Comparison of ENCODE assay signal across 8 cellular contexts in genomic region chr13:26482451-26483197, GRCh38.
DNase-seq lines count a peak whose midpoint lies in the region; ATAC-seq and TF ChIP-seq lines count a peak whose summit lies in the region.

No MANE protein-coding gene starts in this region.

- peak; percentile 73 for TF ChIP-seq CTCF in SU-DHL-6 (IDR thresholded peaks at IDR 0.05; ENCODE audit: insufficient read depth, low read length, poor library complexity, severe bottlenecking)
- peak; percentile 95 for TF ChIP-seq CTCF in retinal pigment epithelial cell (conservative IDR thresholded peaks at IDR 0.05; ENCODE audit: low read depth, low read length)

- intact Hi-C loops in cardiac septum (cut with DNase I), result loop anchor here (10.0 kb wide), 1 partner anchor 212 kb away; no protein-coding TSS in a partner anchor

- DNase-seq in Caki2 (ENCODE audit: low read depth) (peak; percentile 41), MG63 (peak; percentile 43), cardiac septum (ENCODE audit: low spot score) (peak; percentile 38), retinal pigment epithelial cell (ENCODE audit: low read depth) (no peak)
- DNase-seq in activated naive CD4-positive, alpha-beta T cell treated with anti-CD3 and anti-CD28 coated beads, Interleukin-2, amount 50 U/mL, for 72 hours (ENCODE audit: low spot score in 2 of 2), result peak in 1 of 2 donors; percentile 65

- in situ Hi-C loops in Caki2 (cut with HindIII; ENCODE audit: low pct_unique_long_range_greater_than_20kb, low sequenced_read_pairs), result no loop called here

- no peaks in the 10 kb centered on the region for H4K20me1 ChIP-seq in SU-DHL-6 (ENCODE audit: low read depth, low read length)

- H3K36me3 ChIP-seq in MG63, result no peaks in the 10 kb centered on the region
- H3K36me3 ChIP-seq in SU-DHL-6 (ENCODE audit: low read length), result no peaks in the 10 kb centered on the region

- no peaks in the 10 kb centered on the region for H3F3A ChIP-seq in SU-DHL-6 (ENCODE audit: insufficient read depth)

- peak; percentile 72 for ATAC-seq in GM21447 (IDR thresholded peaks at IDR 0.05; ENCODE audit: unreplicated experiment)
- peak; percentile 77 to 93 for ATAC-seq in activated naive CD4-positive, alpha-beta T cell treated with anti-CD3 and anti-CD28 coated beads, Interleukin-2, amount 50 U/mL, for 72 hours
- no peak for ATAC-seq in HG02571 (IDR thresholded peaks at IDR 0.05; ENCODE audit: unreplicated experiment)

- peak overlapping the region; percentile 85 for H2AFZ ChIP-seq in SU-DHL-6 (ENCODE audit: low read depth, low read length, severe bottlenecking)

- H3K9ac ChIP-seq in SU-DHL-6 (ENCODE audit: low read length), result no peak overlapping the region

- H3K27me3 ChIP-seq in MG63 (no peaks in the 10 kb centered on the region), SU-DHL-6 (ENCODE audit: low read length) (no peaks in the 10 kb centered on the region)

- H3K27ac Mint-ChIP-seq in activated naive CD4-positive, alpha-beta T cell treated with anti-CD3 and anti-CD28 coated beads, Interleukin-2, amount 50 U/mL, for 72 hours, result peak overlapping the region in 1 of 2 donors; percentile 14

- H3K9me3 ChIP-seq in MG63 (no peaks in the 10 kb centered on the region), SU-DHL-6 (ENCODE audit: insufficient read depth, low read length) (no peaks in the 10 kb centered on the region)

- H3K9me2 ChIP-seq in SU-DHL-6 (replicated peaks; ENCODE audit: insufficient read depth, low read length), result no peaks in the 10 kb centered on the region

- H3K27ac ChIP-seq in SU-DHL-6 (ENCODE audit: low read depth, low read length), result no peak overlapping the region

- no peaks in the 10 kb centered on the region for H3K9me3 Mint-ChIP-seq in activated naive CD4-positive, alpha-beta T cell treated with anti-CD3 and anti-CD28 coated beads, Interleukin-2, amount 50 U/mL, for 72 hours

- no peaks in the 10 kb centered on the region for H3K36me3 Mint-ChIP-seq in activated naive CD4-positive, alpha-beta T cell treated with anti-CD3 and anti-CD28 coated beads, Interleukin-2, amount 50 U/mL, for 72 hours

- no peak overlapping the region for H3K4me3 ChIP-seq in MG63
- no peak overlapping the region for H3K4me3 ChIP-seq in SU-DHL-6 (ENCODE audit: insufficient read depth, low read length, poor library complexity, severe bottlenecking)
- H3K4me3 ChIP-seq in retinal pigment epithelial cell (ENCODE audit: low read length), result peak overlapping the region; percentile 46

- H3K4me2 ChIP-seq in SU-DHL-6 (ENCODE audit: low read depth, low read length, poor library complexity, severe bottlenecking), result peak overlapping the region; percentile 43

- no peaks in the 10 kb centered on the region for H3K79me2 ChIP-seq in SU-DHL-6 (ENCODE audit: insufficient read depth, low read length)
